In the genomic region with DNA sequence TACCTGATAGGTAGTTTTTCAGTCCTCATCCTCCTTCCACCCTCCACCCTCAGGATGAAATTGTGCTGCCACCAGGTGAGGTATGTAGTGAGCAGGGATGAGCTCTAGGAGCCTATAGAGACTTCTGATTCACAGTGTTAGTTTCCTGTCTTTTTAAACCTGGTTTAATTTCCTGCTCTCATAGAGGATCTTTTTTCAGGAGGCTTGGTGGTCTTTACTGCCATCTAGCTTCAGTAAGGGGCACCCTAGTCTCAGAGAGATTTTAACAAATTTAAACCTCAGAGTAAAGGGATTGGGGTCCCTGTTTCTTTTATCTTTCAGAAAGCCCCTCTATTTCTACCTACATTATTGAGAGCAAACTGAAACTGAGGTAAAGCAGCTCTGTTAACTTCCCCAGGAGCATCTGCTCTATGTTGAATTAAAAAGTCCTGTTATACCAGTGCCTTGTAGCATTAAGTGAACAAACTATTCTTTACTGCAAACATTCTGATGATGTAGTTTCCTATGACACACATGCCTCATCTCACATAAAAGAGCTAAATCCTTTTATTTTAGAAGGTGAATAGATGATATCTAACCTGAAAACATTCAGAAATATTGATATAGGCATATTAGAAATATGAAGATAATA, we compare ENCODE assay signal across 9 cellular contexts.
DNase-seq lines count a peak whose midpoint lies in the region; ATAC-seq and TF ChIP-seq lines count a peak whose summit lies in the region.
"Had no signal": no experiment of that assay in that cellular context is flagged by ENCODE, and none has a peak within 500 bp of the region (broad histone marks: within the 10 kb centered on the region; RNA-seq: fewer than 3 reads in every experiment).

No MANE protein-coding gene starts in this region.

- H4K20me1 ChIP-seq in mammary epithelial cell (ENCODE audit: insufficient read depth, low read length) (no peaks in the 10 kb centered on the region), OCI-LY3 (ENCODE audit: insufficient read depth, low read length) (no peaks in the 10 kb centered on the region), smooth muscle cell (ENCODE audit: low read depth) (no peaks in the 10 kb centered on the region)

- CTCF ChIA-PET in mammary epithelial cell (lab: Charles Lee; ENCODE audit: low non-redundant PET) = interaction anchor here (0.6 kb wide), 1 partner anchor 20 kb away, joined by 4 read pairs; no protein-coding TSS in a partner anchor

- TF ChIP-seq CTCF in mammary epithelial cell (conservative IDR thresholded peaks at IDR 0.05 in 1 of 2, IDR thresholded peaks at IDR 0.05 in 1 of 2; ENCODE audit: extremely low read depth in 1 of 2, insufficient read depth in 1 of 2, low read depth in 1 of 2, low read length in 2 of 2) = peak in 1 of 2 donors; percentile 34
- TF ChIP-seq CTCF in breast epithelium (IDR thresholded peaks at IDR 0.05) = no peak
- TF ChIP-seq CTCF in OCI-LY3 (IDR thresholded peaks at IDR 0.05; ENCODE audit: low read depth, low read length) = peak; percentile 57
- TF ChIP-seq CTCF in esophagus muscularis mucosa (IDR thresholded peaks at IDR 0.05) = peak; percentile 28 to 36 (median 30)
- TF ChIP-seq CTCF in smooth muscle cell (IDR thresholded peaks at IDR 0.05; ENCODE audit: borderline replicate concordance, insufficient read depth, poor library complexity, severe bottlenecking) = peak; percentile 27

- intact Hi-C loops in mammary epithelial cell (cut with micrococcal nuclease) (loop anchor here (2.0 to 5.0 kb wide), 2 partner anchors 28 to 67 kb away; no protein-coding TSS in a partner anchor), breast epithelium (cut with DNase I; ENCODE audit: low total_unique reads) (no loop called here), esophagus muscularis mucosa (cut with DNase I) (no loop called here), left ventricle myocardium superior (cut with micrococcal nuclease) (no loop called here)

- H3K4me2 ChIP-seq in mammary epithelial cell (ENCODE audit: insufficient read depth, low read depth, low read length) (no peak overlapping the region), OCI-LY3 (ENCODE audit: low read length) (no peak overlapping the region), smooth muscle cell (no peak overlapping the region)

- dilution Hi-C loops in mammary epithelial cell (cut with HindIII; ENCODE audit: low sequenced_read_pairs) = no loop called here

- H3K79me2 ChIP-seq in mammary epithelial cell (ENCODE audit: insufficient read depth, low read length) = no peaks in the 10 kb centered on the region
- no peaks in the 10 kb centered on the region for H3K79me2 ChIP-seq in OCI-LY3 (ENCODE audit: low read length)
- no peaks in the 10 kb centered on the region for H3K79me2 ChIP-seq in smooth muscle cell (ENCODE audit: low read depth)

- ATAC-seq in left ventricle myocardium superior = no peak

- no peak for TF ChIP-seq POLR2A in breast epithelium (IDR thresholded peaks at IDR 0.05)
- TF ChIP-seq POLR2A in esophagus muscularis mucosa (IDR thresholded peaks at IDR 0.05; ENCODE audit: low read depth) = no peak

- H3K9ac ChIP-seq in mammary epithelial cell (ENCODE audit: insufficient read depth, low read length) (no peak overlapping the region), OCI-LY3 (ENCODE audit: low read length) (no peak overlapping the region), smooth muscle cell (ENCODE audit: low read depth) (no peak overlapping the region)

- H3K27ac ChIP-seq in mammary epithelial cell (ENCODE audit: insufficient read depth, low read depth, low read length) (no peak overlapping the region), breast epithelium (no peak overlapping the region), OCI-LY3 (ENCODE audit: low read length) (no peak overlapping the region), esophagus muscularis mucosa (replicated peaks in 1 of 4) (no peak overlapping the region), smooth muscle cell (ENCODE audit: low read depth) (no peak overlapping the region)
- H3K27ac ChIP-seq in effector memory CD4-positive, alpha-beta T cell (ENCODE audit: insufficient read depth, low read length, poor library complexity, severe bottlenecking) = no peak overlapping the region

- no peaks in the 10 kb centered on the region for H3F3A ChIP-seq in smooth muscle cell (ENCODE audit: low read depth)

- H3K9me3 ChIP-seq in mammary epithelial cell (replicated peaks; ENCODE audit: insufficient read depth, low read length) = no peaks in the 10 kb centered on the region
- no peaks in the 10 kb centered on the region for H3K9me3 ChIP-seq in breast epithelium
- no peaks in the 10 kb centered on the region for H3K9me3 ChIP-seq in OCI-LY3 (ENCODE audit: insufficient read depth, low read length)
- H3K9me3 ChIP-seq in esophagus muscularis mucosa = no peaks in the 10 kb centered on the region
- H3K9me3 ChIP-seq in smooth muscle cell (replicated peaks; ENCODE audit: low read depth) = no peaks in the 10 kb centered on the region
- no peaks in the 10 kb centered on the region for H3K9me3 ChIP-seq in effector memory CD4-positive, alpha-beta T cell (ENCODE audit: control insufficient read depth, low read length)

- TF ChIP-seq EP300 in esophagus muscularis mucosa (IDR thresholded peaks at IDR 0.05) = no peak

- in situ Hi-C loops in mammary epithelial cell (cut with MboI; ENCODE audit: low sequenced_read_pairs in 2 of 2) = no loop called here

- H3K4me3 ChIP-seq in mammary epithelial cell (replicated peaks in 1 of 3; ENCODE audit: insufficient read depth in 1 of 3, low read depth in 2 of 3, low read length in 3 of 3) (no peak overlapping the region), breast epithelium (no peak overlapping the region), OCI-LY3 (ENCODE audit: low read length) (no peak overlapping the region), esophagus muscularis mucosa (no peak overlapping the region), smooth muscle cell (no peak overlapping the region)
- no peak overlapping the region for H3K4me3 ChIP-seq in effector memory CD4-positive, alpha-beta T cell (ENCODE audit: insufficient read depth, low read depth, low read length, poor library complexity, severe bottlenecking)

- DNase-seq in mammary epithelial cell = peak; percentile 29
- DNase-seq in breast epithelium (ENCODE audit: low spot score in 2 of 2) = no peak
- DNase-seq in esophagus muscularis mucosa (ENCODE audit: extremely low spot score) = no peak
- no peak for DNase-seq in smooth muscle cell (lab: John Stamatoyannopoulos, UW; ENCODE audit: unreplicated experiment)
- DNase-seq in effector memory CD4-positive, alpha-beta T cell = no peak
- DNase-seq in HK-2 (ENCODE audit: unreplicated experiment) = no peak
- no peak for DNase-seq in left ventricle myocardium superior
- DNase-seq: aorta had no signal

- no peaks in the 10 kb centered on the region for H3K27me3 ChIP-seq in mammary epithelial cell (ENCODE audit: insufficient read depth, low read length)
- no peaks in the 10 kb centered on the region for H3K27me3 ChIP-seq in breast epithelium
- no peaks in the 10 kb centered on the region for H3K27me3 ChIP-seq in OCI-LY3 (ENCODE audit: low read depth, low read length)
- H3K27me3 ChIP-seq in esophagus muscularis mucosa = no peaks in the 10 kb centered on the region
- no peaks in the 10 kb centered on the region for H3K27me3 ChIP-seq in smooth muscle cell (ENCODE audit: low read depth)
- no peaks in the 10 kb centered on the region for H3K27me3 ChIP-seq in effector memory CD4-positive, alpha-beta T cell (replicated peaks; ENCODE audit: control insufficient read depth, insufficient read depth, low read length, poor library complexity, severe bottlenecking)

- no peaks in the 10 kb centered on the region for H3K36me3 ChIP-seq in mammary epithelial cell (ENCODE audit: insufficient read depth, low read length)
- no peaks in the 10 kb centered on the region for H3K36me3 ChIP-seq in breast epithelium
- no peaks in the 10 kb centered on the region for H3K36me3 ChIP-seq in OCI-LY3 (replicated peaks; ENCODE audit: low read depth, low read length)
- H3K36me3 ChIP-seq in esophagus muscularis mucosa = no peaks in the 10 kb centered on the region
- no peaks in the 10 kb centered on the region for H3K36me3 ChIP-seq in smooth muscle cell (ENCODE audit: low read depth)
- no peaks in the 10 kb centered on the region for H3K36me3 ChIP-seq in effector memory CD4-positive, alpha-beta T cell (ENCODE audit: control insufficient read depth, insufficient read depth, low read length)

- H3K4me1 ChIP-seq in mammary epithelial cell (ENCODE audit: insufficient read depth, low read length) (peaks cover 19% of the 10 kb centered on the region), breast epithelium (no peaks in the 10 kb centered on the region), OCI-LY3 (ENCODE audit: low read length) (no peaks in the 10 kb centered on the region), esophagus muscularis mucosa (peaks cover 0 to 13% (median 0%) of the 10 kb centered on the region in 4 donors), smooth muscle cell (ENCODE audit: low read depth) (no peaks in the 10 kb centered on the region)
- no peaks in the 10 kb centered on the region for H3K4me1 ChIP-seq in effector memory CD4-positive, alpha-beta T cell (ENCODE audit: control insufficient read depth, insufficient read depth, low read length, poor library complexity, severe bottlenecking)

- H2AFZ ChIP-seq in mammary epithelial cell (ENCODE audit: low read depth, low read length) = no peak overlapping the region
- H2AFZ ChIP-seq in OCI-LY3 (ENCODE audit: low read depth, low read length) = no peak overlapping the region
- H2AFZ ChIP-seq in smooth muscle cell (ENCODE audit: low read depth) = no peak overlapping the region

- BruUV-seq in mammary epithelial cell (replicated peaks; lab: Mats Ljungman, UMichigan) = no TSS peak

Comparison
In these comparisons a context has a peak if more than half of its experiments do, and no peak if none do; other contexts are left out.
1. CTCF ChIP-seq: peak in OCI-LY3 (single experiment), esophagus muscularis mucosa (3 of 3) and smooth muscle cell (single experiment); none in breast epithelium (0 of 3).